18 cellular contexts compared by ENCODE assay signal in the genomic region with DNA sequence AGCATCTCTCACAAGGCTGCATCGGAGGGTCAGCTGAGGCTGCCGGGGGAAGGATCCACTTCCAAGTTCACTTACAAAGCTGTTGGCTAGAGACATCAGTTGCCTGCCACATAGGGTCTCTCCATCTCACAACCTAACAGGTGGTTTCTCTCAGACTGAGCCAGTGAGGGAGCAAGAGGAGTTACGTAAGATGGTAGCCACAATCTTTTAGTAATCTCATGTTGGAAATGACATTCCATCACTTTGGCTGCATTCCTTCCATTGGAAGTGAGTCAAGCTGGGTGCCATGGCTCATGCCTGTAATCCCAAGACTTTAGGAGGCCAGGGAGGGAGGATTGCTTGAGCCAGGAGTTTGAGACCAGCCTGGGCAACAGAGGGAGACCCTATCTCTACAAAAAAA. TPM values are rescaled to one million over a fixed set of nuclear protein-coding genes. Genes with fewer than 3 reads are reported as not detected.
A peak's percentile ranks its signal among the peaks of the same experiment; 100 is the strongest.
DNase-seq lines count a peak whose midpoint lies in the region; ATAC-seq and TF ChIP-seq lines count a peak whose summit lies in the region.
"Had no signal": no experiment of that assay in that cellular context is flagged by ENCODE, and none has a peak within 500 bp of the region (broad histone marks: within the 10 kb centered on the region; RNA-seq: fewer than 3 reads in every experiment).

No MANE protein-coding gene starts in this region.

- no peaks in the 10 kb centered on the region for H3K79me1 ChIP-seq in trophoblast cell (ENCODE audit: low read length)

- H4K12ac ChIP-seq in trophoblast cell (ENCODE audit: low read depth, low read length) = no peak overlapping the region

- no peak overlapping the region for H2AK5ac ChIP-seq in trophoblast cell (ENCODE audit: low read length)

- H3K36me3 ChIP-seq in trophoblast cell (ENCODE audit: control insufficient read depth in 1 of 2, insufficient read depth in 2 of 2, low read length in 2 of 2) = no peaks in the 10 kb centered on the region
- H3K36me3 ChIP-seq: tibial artery had no signal

- TF ChIP-seq CTCF in fibroblast of mammary gland (conservative IDR thresholded peaks at IDR 0.05; ENCODE audit: control insufficient read depth, insufficient read depth, low read depth, low read length) = no peak

- whole genome bisulfite sequencing in trophoblast cell (ENCODE audit: extremely low coverage, insufficient coverage, insufficient read length) = no CpG with 5 or more reads among the region's 3 CpGs

- H4K91ac ChIP-seq in trophoblast cell (ENCODE audit: low read depth, low read length) = no peak overlapping the region

- H3K4ac ChIP-seq in trophoblast cell (ENCODE audit: low read depth, low read length) = no peak overlapping the region

- H3K9me3 ChIP-seq in trophoblast cell (ENCODE audit: insufficient read depth, low read depth, low read length) = no peaks in the 10 kb centered on the region
- H3K9me3 ChIP-seq: tibial artery had no signal

- no peak overlapping the region for H3K23ac ChIP-seq in trophoblast cell (ENCODE audit: low read length)

- H3K4me3 ChIP-seq in fibroblast of mammary gland (ENCODE audit: control insufficient read depth, low read depth, low read length) = no peak overlapping the region
- H3K4me3 ChIP-seq in trophoblast cell (ENCODE audit: low read depth, low read length) = no peak overlapping the region
- H3K4me3 ChIP-seq: tibial artery had no signal

- no peaks in the 10 kb centered on the region for H3K4me1 ChIP-seq in trophoblast cell (ENCODE audit: control insufficient read depth in 1 of 2, insufficient read depth in 2 of 2, low read length in 2 of 2)
- H3K4me1 ChIP-seq: tibial artery had no signal

- no peak overlapping the region for H3K4me2 ChIP-seq in trophoblast cell (ENCODE audit: low read length)

- H2BK12ac ChIP-seq in trophoblast cell (ENCODE audit: low read length) = no peak overlapping the region

- no peaks in the 10 kb centered on the region for H3K27me3 ChIP-seq in trophoblast cell (ENCODE audit: insufficient read depth, low read length)
- H3K27me3 ChIP-seq: tibial artery had no signal

- no peak for ATAC-seq in HG02884 (IDR thresholded peaks at IDR 0.05; ENCODE audit: unreplicated experiment)
- ATAC-seq: stimulated activated naive B cell treated with anti-CD40 and anti-IgM and Interleukin-4, amounts not matched to agents 10 μg/mL and 1 μg/mL and 100 μg/mL, for 72 hours had no signal

- no peaks in the 10 kb centered on the region for H3K79me2 ChIP-seq in trophoblast cell (ENCODE audit: control insufficient read depth, insufficient read depth, low read length, poor library complexity)

- no peak overlapping the region for H2BK120ac ChIP-seq in trophoblast cell (ENCODE audit: insufficient read depth, low read length, poor library complexity)

- no peak overlapping the region for H3K27ac ChIP-seq in trophoblast cell (ENCODE audit: low read depth, low read length)
- H3K27ac ChIP-seq: tibial artery had no signal

- no peak overlapping the region for H3K18ac ChIP-seq in trophoblast cell (ENCODE audit: low read length)

- H3K14ac ChIP-seq in trophoblast cell (ENCODE audit: low read length) = no peak overlapping the region

- no peak overlapping the region for H2AFZ ChIP-seq in trophoblast cell (ENCODE audit: insufficient read depth, low read length, poor library complexity)

- DNase-seq in H4 (ENCODE audit: low spot score) (peak; percentile 66), RPMI7951 (ENCODE audit: low read depth) (peak; percentile 53), fibroblast of mammary gland (ENCODE audit: low read depth) (peak; percentile 54), trophoblast cell (peak; percentile 52 to 91), inferior parietal cortex (ENCODE audit: extremely low spot score) (no peak), NCI-H1048 (lab: John Stamatoyannopoulos, UW) (no peak)
- DNase-seq: activated effector memory CD4-positive, alpha-beta T cell treated with Interleukin-2 at 50 U/mL for 16 hours; CD4-positive, alpha-beta T cell; head of caudate nucleus; NCI-H2081; NCI-H524; nephron progenitor cell; SHP77; stimulated activated naive B cell treated with anti-CD40 and anti-IgM and Interleukin-4, amounts not matched to agents 10 μg/mL and 1 μg/mL and 100 μg/mL, for 72 hours; tibial artery had no signal

- no peak overlapping the region for H2BK5ac ChIP-seq in trophoblast cell (ENCODE audit: low read depth, low read length, poor library complexity)

- no peak overlapping the region for H3K9ac ChIP-seq in trophoblast cell (ENCODE audit: low read length)

- no peak overlapping the region for H4K8ac ChIP-seq in trophoblast cell (ENCODE audit: low read depth, low read length)

RNA-seq across cellular contexts. Expression of a gene that starts 7.4 kb away (rescaled TPM):
- total RNA-seq in H4 (2014; rRNA removed; shearing (Covaris generic)) = 37.7 and 51.9 TPM in 2 replicates
- total RNA-seq in RPMI7951 (2014; rRNA removed; shearing (Covaris generic)) = 26.9 and 27.4 TPM in 2 replicates
- polyA plus RNA-seq in trophoblast cell (2013) = 15.2 and 16.0 TPM in 2 replicates

RNA-seq across cellular contexts. Expression of a gene that starts 9.7 kb away (rescaled TPM):
- total RNA-seq in H4 (2014; rRNA removed; shearing (Covaris generic)) = 5.8 and 7.3 TPM in 2 replicates
- total RNA-seq in RPMI7951 (2014; rRNA removed; shearing (Covaris generic)) = 0.12 and 0.59 TPM in 2 replicates
- 0.47 and 0.49 TPM in 2 replicates for polyA plus RNA-seq in trophoblast cell (2013)
- total RNA-seq: mesenteric fat pad had no signal

RNA-seq across cellular contexts. Expression of a gene that starts 18.6 kb away (rescaled TPM):
- total RNA-seq in H4 (2014; rRNA removed; shearing (Covaris generic)) = not detected in 2 replicates
- total RNA-seq in RPMI7951 (2014; rRNA removed; shearing (Covaris generic)) = not detected in 2 replicates
- not detected in 2 replicates for polyA plus RNA-seq in trophoblast cell (2013)
- total RNA-seq: CD4-positive, alpha-beta T cell; mesenteric fat pad; pulmonary artery endothelial cell had no signal

RNA-seq across cellular contexts. Expression of a gene that starts 27.6 kb away (rescaled TPM):
- total RNA-seq in H4 (2014; rRNA removed; shearing (Covaris generic)) = 28.6 and 33.7 TPM in 2 replicates
- total RNA-seq in RPMI7951 (2014; rRNA removed; shearing (Covaris generic)) = 13.9 and 20.8 TPM in 2 replicates
- polyA plus RNA-seq in trophoblast cell (2013) = 1.7 and 1.9 TPM in 2 replicates

RNA-seq across cellular contexts. Expression of a gene that starts 34.8 kb away (rescaled TPM):
- total RNA-seq in H4 (2014; rRNA removed; shearing (Covaris generic)) = not detected in 2 replicates
- not detected in 2 replicates for total RNA-seq in RPMI7951 (2014; rRNA removed; shearing (Covaris generic))
- not detected in 2 replicates for polyA plus RNA-seq in trophoblast cell (2013)
- total RNA-seq: CD4-positive, alpha-beta T cell; mesenteric fat pad; pulmonary artery endothelial cell had no signal

Comparison
In these comparisons a context has a peak if more than half of its experiments do, and no peak if none do; other contexts are left out.
1. DNase-seq: peak in H4 (single experiment), RPMI7951 (single experiment), fibroblast of mammary gland (single experiment) and trophoblast cell (2 of 2); none in inferior parietal cortex (single experiment) and NCI-H1048 (single experiment).